8 cellular contexts compared by ENCODE assay signal in genomic region chr1:150186789-150187559, GRCh38. TPM values are rescaled to one million over a fixed set of nuclear protein-coding genes. Genes with fewer than 3 reads are reported as not detected.
A peak's percentile ranks its signal among the peaks of the same experiment; 100 is the strongest.
DNase-seq lines count a peak whose midpoint lies in the region; ATAC-seq and TF ChIP-seq lines count a peak whose summit lies in the region.

No MANE protein-coding gene starts in this region.

- TF ChIP-seq CTCF in NB4 (IDR thresholded peaks at IDR 0.05; ENCODE audit: low read depth, low read length) (no peak), SU-DHL-6 (IDR thresholded peaks at IDR 0.05; ENCODE audit: insufficient read depth, low read length, poor library complexity, severe bottlenecking) (peak; percentile 48)

- H4K8ac ChIP-seq in mesendoderm (ENCODE audit: low read depth, low read length): no peak overlapping the region

- DNase-seq in NCI-H2107 treated with DMSO at 0.1 percent for 48 hours (lab: John Stamatoyannopoulos, UW; ENCODE audit: unreplicated experiment) (peak; percentile 74), NCI-H2107 (lab: John Stamatoyannopoulos, UW) (no peak), NB4 (ENCODE audit: low read depth) (peak; percentile 74), dedifferentiated amniotic fluid mesenchymal stem cell (ENCODE audit: extremely low spot score) (peak; percentile 65), mesendoderm (peak; percentile 71), islet precursor cell (no peak)

- H3K27me3 ChIP-seq in SU-DHL-6 (ENCODE audit: low read length) (no peaks in the 10 kb centered on the region), mesendoderm (ENCODE audit: insufficient read depth, low read length, poor library complexity) (no peaks in the 10 kb centered on the region)

- H3K18ac ChIP-seq in mesendoderm (ENCODE audit: low read length): no peak overlapping the region

- no peaks in the 10 kb centered on the region for H4K20me1 ChIP-seq in SU-DHL-6 (ENCODE audit: low read depth, low read length)

- no peaks in the 10 kb centered on the region for H3F3A ChIP-seq in SU-DHL-6 (ENCODE audit: insufficient read depth)

- no peak overlapping the region for H2BK5ac ChIP-seq in mesendoderm (ENCODE audit: low read length)

- no CpG with 5 or more reads among the region's 10 CpGs for WGBS in mesendoderm (ENCODE audit: extremely low coverage, insufficient coverage, low lambda C conversion rate)

- H3K23ac ChIP-seq in mesendoderm (ENCODE audit: low read length): no peak overlapping the region

- no peak for TF ChIP-seq POLR2A in NB4 (IDR thresholded peaks at IDR 0.05; ENCODE audit: extremely low read depth, insufficient read length)

- H2AK5ac ChIP-seq in mesendoderm (ENCODE audit: low read length): no peak overlapping the region

- H3K4me2 ChIP-seq in SU-DHL-6 (ENCODE audit: low read depth, low read length, poor library complexity, severe bottlenecking) (no peak overlapping the region), mesendoderm (ENCODE audit: low read length) (no peak overlapping the region)

- no peak overlapping the region for H4K5ac ChIP-seq in mesendoderm (ENCODE audit: low read length)

- H3K56ac ChIP-seq in mesendoderm (ENCODE audit: low read length): peak overlapping the region; percentile 60

- H3K4me3 ChIP-seq in NB4 (ENCODE audit: low read depth, low read length): peak overlapping the region; percentile 47
- H3K4me3 ChIP-seq in SU-DHL-6 (ENCODE audit: insufficient read depth, low read length, poor library complexity, severe bottlenecking): no peak overlapping the region
- H3K4me3 ChIP-seq in mesendoderm (ENCODE audit: low read length): no peak overlapping the region

- no peak overlapping the region for H2AFZ ChIP-seq in SU-DHL-6 (ENCODE audit: low read depth, low read length, severe bottlenecking)

- no peak overlapping the region for H2BK120ac ChIP-seq in mesendoderm (ENCODE audit: low read depth, low read length)

- no peak overlapping the region for H3K27ac ChIP-seq in SU-DHL-6 (ENCODE audit: low read depth, low read length)
- no peak overlapping the region for H3K27ac ChIP-seq in mesendoderm (ENCODE audit: low read depth, low read length)

- no peak for ATAC-seq in HG03039 (IDR thresholded peaks at IDR 0.05; ENCODE audit: unreplicated experiment)

- H3K36me3 ChIP-seq in SU-DHL-6 (ENCODE audit: low read length) (no peaks in the 10 kb centered on the region), mesendoderm (ENCODE audit: control insufficient read depth, insufficient read depth, low read length) (no peaks in the 10 kb centered on the region)

- H3K4ac ChIP-seq in mesendoderm (ENCODE audit: low read depth, low read length): no peak overlapping the region

- no peaks in the 10 kb centered on the region for H3K9me3 ChIP-seq in SU-DHL-6 (ENCODE audit: insufficient read depth, low read length)

- H3K79me2 ChIP-seq in SU-DHL-6 (ENCODE audit: insufficient read depth, low read length) (no peaks in the 10 kb centered on the region), mesendoderm (ENCODE audit: control insufficient read depth, insufficient read depth, low read length) (no peaks in the 10 kb centered on the region)

- H3K9me2 ChIP-seq in SU-DHL-6 (replicated peaks; ENCODE audit: insufficient read depth, low read length): no peaks in the 10 kb centered on the region

- H3K9ac ChIP-seq in SU-DHL-6 (ENCODE audit: low read length) (no peak overlapping the region), mesendoderm (ENCODE audit: low read length) (no peak overlapping the region)

- H3K79me1 ChIP-seq in mesendoderm (ENCODE audit: low read length): no peaks in the 10 kb centered on the region

- H2BK15ac ChIP-seq in mesendoderm (replicated peaks; ENCODE audit: low read depth): no peak overlapping the region

- H3K4me1 ChIP-seq in mesendoderm (ENCODE audit: control insufficient read depth, low read depth, low read length): no peaks in the 10 kb centered on the region

RNA-seq across cellular contexts. Expression of gene PLEKHO1, which starts 37.3 kb away (rescaled TPM):
- 44.0 TPM for polyA plus RNA-seq in mesendoderm (2013, experiment 1 of 2)
- 44.5 TPM for polyA plus RNA-seq in mesendoderm (2013, experiment 2 of 2)

RNA-seq across cellular contexts. Expression of gene ANP32E, which starts 48.9 kb away (rescaled TPM):
- polyA plus RNA-seq in mesendoderm (2013, experiment 1 of 2): 111 TPM
- polyA plus RNA-seq in mesendoderm (2013, experiment 2 of 2): 116 TPM

Comparison
In these comparisons a context has a peak if more than half of its experiments do, and no peak if none do; other contexts are left out.
1. DNase-seq: peak in NCI-H2107 treated with DMSO at 0.1 percent for 48 hours (single experiment), NB4 (single experiment), dedifferentiated amniotic fluid mesenchymal stem cell (single experiment) and mesendoderm (single experiment); none in NCI-H2107 (single experiment) and islet precursor cell (single experiment).